ENCODE assay signal across 8 cellular contexts in genomic region chr2:88055436-88056128, GRCh38. TPM values are rescaled to one million over a fixed set of nuclear protein-coding genes. Genes with fewer than 3 reads are reported as not detected.
DNase-seq lines count a peak whose midpoint lies in the region; ATAC-seq, FAIRE-seq and TF ChIP-seq lines count a peak whose summit lies in the region.

Gene KRCC1, minus strand, starts transcription at chr2:88055783. Its CDS starts 27,220 bp downstream, at chr2:88028563.

- H3K4me2 ChIP-seq in mammary epithelial cell (ENCODE audit: insufficient read depth, low read depth, low read length), result peak within 1 kb of the TSS; percentile 86

- DNase-seq in AG08396 (ENCODE audit: low spot score), result peak; percentile 98
- DNase-seq in NCI-H2227 treated with DMSO at 0.1 percent for 48 hours (lab: John Stamatoyannopoulos, UW), result peak; percentile 91
- DNase-seq in mammary epithelial cell, result peak; percentile 95
- peak; percentile 96 for DNase-seq in iPS-NIHi11 (ENCODE audit: low spot score)
- peak; percentile 95 for DNase-seq in small intestine

- no peak for FAIRE-seq in small intestine (lab: Jason Lieb, UNC)

- H4K20me1 ChIP-seq in mammary epithelial cell (ENCODE audit: insufficient read depth, low read length), result no peaks in the 10 kb centered on the region

- peaks cover 39% of the 10 kb centered on the region for H3K79me2 ChIP-seq in mammary epithelial cell (ENCODE audit: insufficient read depth, low read length)

- intact Hi-C loops in mammary epithelial cell (cut with micrococcal nuclease), result loop anchor here (1.0 kb wide), 2 partner anchors 17 to 39 kb away; partner anchors contain the start of gene RNU2-63P

- TF ChIP-seq CTCF in WI38 (IDR thresholded peaks at IDR 0.05; ENCODE audit: low read depth, low read length), result no peak
- TF ChIP-seq CTCF in mammary epithelial cell (conservative IDR thresholded peaks at IDR 0.05 in 1 of 2, IDR thresholded peaks at IDR 0.05 in 1 of 2; ENCODE audit: extremely low read depth in 1 of 2, insufficient read depth in 1 of 2, low read depth in 1 of 2, low read length in 2 of 2), result no peak

- H3K4me3 ChIP-seq in WI38 (ENCODE audit: low read depth, low read length), result peak within 1 kb of the TSS; percentile 91
- H3K4me3 ChIP-seq in mammary epithelial cell (replicated peaks in 1 of 3; ENCODE audit: insufficient read depth in 1 of 3, low read depth in 2 of 3, low read length in 3 of 3), result peak within 1 kb of the TSS; percentile 79 to 91 (median 79)
- H3K4me3 ChIP-seq in small intestine (ENCODE audit: low read depth in 1 of 2, low read length in 2 of 2), result peak within 1 kb of the TSS; percentile 91 to 95

- dilution Hi-C loops in mammary epithelial cell (cut with HindIII; ENCODE audit: low sequenced_read_pairs), result no loop called here

- H3K36me3 ChIP-seq in mammary epithelial cell (ENCODE audit: insufficient read depth, low read length) (peaks cover 4% of the 10 kb centered on the region), small intestine (ENCODE audit: control insufficient read depth in 2 of 2, insufficient read depth in 2 of 2, low read length in 2 of 2) (no peaks in the 10 kb centered on the region)

- H2AFZ ChIP-seq in mammary epithelial cell (ENCODE audit: low read depth, low read length), result peak within 1 kb of the TSS; percentile 91

- peak; percentile 96 for TF ChIP-seq POLR2A in GM18951 (IDR thresholded peaks at IDR 0.05; ENCODE audit: extremely low read depth, insufficient read depth, insufficient read length)

- peaks cover 19% of the 10 kb centered on the region for H3K4me1 ChIP-seq in mammary epithelial cell (ENCODE audit: insufficient read depth, low read length)
- H3K4me1 ChIP-seq in small intestine (ENCODE audit: control insufficient read depth in 2 of 2, insufficient read depth in 1 of 2, low read depth in 1 of 2, low read length in 1 of 2), result peaks cover 10 to 22% of the 10 kb centered on the region in 2 donors

- H3K9ac ChIP-seq in mammary epithelial cell (ENCODE audit: insufficient read depth, low read length), result peak within 1 kb of the TSS; percentile 92

- H3K27me3 ChIP-seq in mammary epithelial cell (ENCODE audit: insufficient read depth, low read length) (no peaks in the 10 kb centered on the region), small intestine (ENCODE audit: control insufficient read depth in 2 of 2, insufficient read depth in 2 of 2, low read length in 2 of 2) (no peaks in the 10 kb centered on the region)

- WGBS in mammary epithelial cell (ENCODE audit: low coverage, missing lambda C conversion rate), result 4% methylated on average over 15 of the region's 71 CpGs
- 0% methylated on average over 47 to 71 of the region's 71 CpGs for WGBS in small intestine, 3 donors

- CTCF ChIA-PET in mammary epithelial cell (lab: Charles Lee; ENCODE audit: low non-redundant PET), result no interaction called here

- BruUV-seq in mammary epithelial cell (replicated peaks; lab: Mats Ljungman, UMichigan), result TSS peak; percentile 88

- in situ Hi-C loops in GM18951 (cut with MboI; ENCODE audit: low sequenced_read_pairs, unreplicated experiment), result no loop called here
- in situ Hi-C loops in mammary epithelial cell (cut with MboI; ENCODE audit: low sequenced_read_pairs in 2 of 2), result no loop called here

- peak; percentile 92 for ATAC-seq in HG03175 (IDR thresholded peaks at IDR 0.05; ENCODE audit: unreplicated experiment)

- peak within 1 kb of the TSS; percentile 88 for H3K27ac ChIP-seq in mammary epithelial cell (ENCODE audit: insufficient read depth, low read depth, low read length)
- H3K27ac ChIP-seq in small intestine (ENCODE audit: low read depth in 1 of 2, low read length in 1 of 2), result peak within 1 kb of the TSS; percentile 96 to 99

- no peaks in the 10 kb centered on the region for H3K9me3 ChIP-seq in mammary epithelial cell (replicated peaks; ENCODE audit: insufficient read depth, low read length)
- H3K9me3 ChIP-seq in small intestine (ENCODE audit: control insufficient read depth, low read depth), result no peaks in the 10 kb centered on the region

RNA-seq across cellular contexts. Expression of gene KRCC1, which starts in this region (rescaled TPM):
- total RNA-seq in mammary epithelial cell, result 10 to 100 TPM; 12.7 to 24.5 TPM
- polyA plus RNA-seq in mammary epithelial cell, result 11.5 TPM
- polyA minus RNA-seq in mammary epithelial cell, result 0.31 TPM
- 10 to 100 TPM; 35.1 to 63.1 (median 35.7) TPM for polyA plus RNA-seq in small intestine

Comparison
In these comparisons a context has a peak if more than half of its experiments do, and no peak if none do; other contexts are left out.
1. Peak in every context shown above with its lines: DNase-seq, ATAC-seq, H3K4me3 ChIP-seq and H3K27ac ChIP-seq.